Comparison of ENCODE assay signal across 22 cellular contexts in the genomic region with DNA sequence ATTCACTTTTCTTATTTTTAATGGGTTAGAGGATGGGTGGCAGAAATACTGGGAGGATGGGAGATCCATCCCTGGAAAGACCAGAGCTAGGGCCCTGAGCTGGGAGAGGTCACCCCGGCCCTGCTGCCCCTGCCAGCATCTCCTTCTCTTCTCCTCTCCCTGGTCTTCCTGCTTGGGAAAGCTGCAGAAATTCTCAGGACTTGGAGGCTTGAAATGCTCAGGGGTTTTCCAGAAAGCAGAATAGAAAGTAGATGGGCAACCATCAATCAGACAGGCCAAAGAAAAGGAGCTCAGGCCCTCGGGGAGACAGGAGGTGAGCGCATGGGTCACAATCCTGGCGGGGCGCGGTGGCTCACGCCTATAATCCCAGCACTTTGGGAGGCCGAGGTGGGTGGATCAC. TPM values are rescaled to one million over a fixed set of nuclear protein-coding genes. Genes with fewer than 3 reads are reported as not detected.
DNase-seq lines count a peak whose midpoint lies in the region; ATAC-seq, FAIRE-seq and TF ChIP-seq lines count a peak whose summit lies in the region.
"Had no signal": no experiment of that assay in that cellular context is flagged by ENCODE, and none has a peak within 500 bp of the region (broad histone marks: within the 10 kb centered on the region; RNA-seq: fewer than 3 reads in every experiment).

No MANE protein-coding gene starts in this region.

- no peak for TF ChIP-seq EP300 in suprapubic skin (IDR thresholded peaks at IDR 0.05)

- ATAC-seq in activated T-helper 17 cell treated with anti-CD3 and anti-CD28 coated beads, Interleukin-2, amount 50 U/mL, for 72 hours (replicated peaks), result no peak
- no peak for ATAC-seq in natural killer cell treated with Interleukin-12 subunit alpha and Interleukin-12 subunit beta and Interleukin-15 and Interleukin-18, amount 100 ng/mL, for 72 hours
- ATAC-seq in GM19351 (IDR thresholded peaks at IDR 0.05; ENCODE audit: unreplicated experiment), result no peak
- ATAC-seq: foreskin keratinocyte had no signal

- H3K27me3 Mint-ChIP-seq in T-helper 1 cell treated with Interleukin-12 subunit alpha and Interleukin-12 subunit beta and Interleukin-4 antibody, amounts not matched to agents 30 μg/mL and 1 μg/mL, for 36 hours (ENCODE audit: low read depth), result no peaks in the 10 kb centered on the region
- H3K27me3 Mint-ChIP-seq in activated T-helper 17 cell treated with anti-CD3 and anti-CD28 coated beads, Interleukin-2, amount 50 U/mL, for 72 hours, result no peaks in the 10 kb centered on the region
- H3K27me3 Mint-ChIP-seq in natural killer cell treated with Interleukin-12 subunit alpha and Interleukin-12 subunit beta and Interleukin-15 and Interleukin-18, amount 100 ng/mL, for 72 hours, result no peaks in the 10 kb centered on the region

- DNase-seq in T-helper 1 cell (no peak), GM18507 (ENCODE audit: extremely low spot score, insufficient read length, low read depth) (no peak), suprapubic skin (ENCODE audit: low spot score in 2 of 2) (no peak), inferior parietal cortex (ENCODE audit: extremely low spot score) (no peak)
- no peak for DNase-seq in natural killer cell treated with Interleukin-12 subunit alpha and Interleukin-12 subunit beta and Interleukin-15 and Interleukin-18, amount 100 ng/mL, for 72 hours (ENCODE audit: low spot score)
- DNase-seq: amniotic stem cell, foreskin keratinocyte, Kasumi-1, NCI-H1436 treated with DMSO at 0.1 percent for 48 hours, OCI-M1, retina had no signal

- peak; percentile 65 for FAIRE-seq in GM18507 (lab: Jason Lieb, UNC)

- H3K27ac Mint-ChIP-seq in T-helper 1 cell treated with Interleukin-12 subunit alpha and Interleukin-12 subunit beta and Interleukin-4 antibody, amounts not matched to agents 30 μg/mL and 1 μg/mL, for 36 hours, result peak overlapping the region; percentile 94
- H3K27ac Mint-ChIP-seq in activated T-helper 17 cell treated with anti-CD3 and anti-CD28 coated beads, Interleukin-2, amount 50 U/mL, for 72 hours, result peak overlapping the region; percentile 88
- H3K27ac Mint-ChIP-seq in natural killer cell treated with Interleukin-12 subunit alpha and Interleukin-12 subunit beta and Interleukin-15 and Interleukin-18, amount 100 ng/mL, for 72 hours, result peak overlapping the region; percentile 95 to 98

- no peak overlapping the region for H3K4me3 ChIP-seq in suprapubic skin
- H3K4me3 ChIP-seq: thoracic aorta had no signal

- peak overlapping the region; percentile 45 for H3K4me3 Mint-ChIP-seq in T-helper 1 cell treated with Interleukin-12 subunit alpha and Interleukin-12 subunit beta and Interleukin-4 antibody, amounts not matched to agents 30 μg/mL and 1 μg/mL, for 36 hours
- peak overlapping the region; percentile 68 for H3K4me3 Mint-ChIP-seq in activated T-helper 17 cell treated with anti-CD3 and anti-CD28 coated beads, Interleukin-2, amount 50 U/mL, for 72 hours
- peak overlapping the region; percentile 83 for H3K4me3 Mint-ChIP-seq in natural killer cell treated with Interleukin-12 subunit alpha and Interleukin-12 subunit beta and Interleukin-15 and Interleukin-18, amount 100 ng/mL, for 72 hours
- H3K4me3 Mint-ChIP-seq: CD14-positive monocyte, nephron had no signal

- 92% methylated on average over 8 of the region's 8 CpGs for WGBS in suprapubic skin

- no peaks in the 10 kb centered on the region for H3K9me3 Mint-ChIP-seq in T-helper 1 cell treated with Interleukin-12 subunit alpha and Interleukin-12 subunit beta and Interleukin-4 antibody, amounts not matched to agents 30 μg/mL and 1 μg/mL, for 36 hours
- no peaks in the 10 kb centered on the region for H3K9me3 Mint-ChIP-seq in activated T-helper 17 cell treated with anti-CD3 and anti-CD28 coated beads, Interleukin-2, amount 50 U/mL, for 72 hours
- no peaks in the 10 kb centered on the region for H3K9me3 Mint-ChIP-seq in natural killer cell treated with Interleukin-12 subunit alpha and Interleukin-12 subunit beta and Interleukin-15 and Interleukin-18, amount 100 ng/mL, for 72 hours
- H3K9me3 Mint-ChIP-seq: CD14-positive monocyte, nephron had no signal

- H3K4me1 Mint-ChIP-seq in T-helper 1 cell treated with Interleukin-12 subunit alpha and Interleukin-12 subunit beta and Interleukin-4 antibody, amounts not matched to agents 30 μg/mL and 1 μg/mL, for 36 hours (ENCODE audit: low read depth), result peaks cover 60% of the 10 kb centered on the region
- H3K4me1 Mint-ChIP-seq in activated T-helper 17 cell treated with anti-CD3 and anti-CD28 coated beads, Interleukin-2, amount 50 U/mL, for 72 hours, result peaks cover 18% of the 10 kb centered on the region
- peaks cover 70 to 74% of the 10 kb centered on the region in 2 donors for H3K4me1 Mint-ChIP-seq in natural killer cell treated with Interleukin-12 subunit alpha and Interleukin-12 subunit beta and Interleukin-15 and Interleukin-18, amount 100 ng/mL, for 72 hours (ENCODE audit: low read depth in 2 of 2)

- H3K27me3 ChIP-seq in suprapubic skin, result no peaks in the 10 kb centered on the region
- H3K27me3 ChIP-seq: foreskin keratinocyte had no signal

- H3K9me3 ChIP-seq in suprapubic skin, result no peaks in the 10 kb centered on the region
- H3K9me3 ChIP-seq: thoracic aorta had no signal

- peaks cover 13% of the 10 kb centered on the region for H3K4me1 ChIP-seq in suprapubic skin

- TF ChIP-seq POLR2A in suprapubic skin (IDR thresholded peaks at IDR 0.05), result no peak

- H3K36me3 Mint-ChIP-seq in T-helper 1 cell treated with Interleukin-12 subunit alpha and Interleukin-12 subunit beta and Interleukin-4 antibody, amounts not matched to agents 30 μg/mL and 1 μg/mL, for 36 hours (ENCODE audit: low read depth), result peaks cover 3% of the 10 kb centered on the region
- H3K36me3 Mint-ChIP-seq in activated T-helper 17 cell treated with anti-CD3 and anti-CD28 coated beads, Interleukin-2, amount 50 U/mL, for 72 hours (ENCODE audit: low read depth), result no peaks in the 10 kb centered on the region
- H3K36me3 Mint-ChIP-seq in natural killer cell treated with Interleukin-12 subunit alpha and Interleukin-12 subunit beta and Interleukin-15 and Interleukin-18, amount 100 ng/mL, for 72 hours, result no peaks in the 10 kb centered on the region
- H3K36me3 Mint-ChIP-seq: CD14-positive monocyte had no signal

- TF ChIP-seq CTCF in suprapubic skin (IDR thresholded peaks at IDR 0.05), result no peak

- no peaks in the 10 kb centered on the region for H3K36me3 ChIP-seq in suprapubic skin
- H3K36me3 ChIP-seq: thoracic aorta had no signal

- H3K27ac ChIP-seq in suprapubic skin, result no peak overlapping the region
- H3K27ac ChIP-seq: 22Rv1, foreskin keratinocyte, thoracic aorta had no signal

RNA-seq across cellular contexts. Expression of a gene that starts 1.5 kb away (rescaled TPM):
- 10 to 100 TPM; 20.6 to 33.0 TPM for total RNA-seq in activated T-helper 17 cell treated with anti-CD3 and anti-CD28 coated beads, Interleukin-2, amount 50 U/mL, for 72 hours
- total RNA-seq in natural killer cell treated with Interleukin-12 subunit alpha and Interleukin-12 subunit beta and Interleukin-15 and Interleukin-18, amount 100 ng/mL, for 72 hours, result 1 to 10 TPM; 6.2 to 6.9 TPM
- under 1 TPM in 1 of 4 donors, not detected in 3; 0.52 TPM for total RNA-seq in suprapubic skin
- total RNA-seq: cerebellum, Daoy, liver, NCI-H460 had no signal

RNA-seq across cellular contexts. Expression of a gene that starts 21.5 kb away (rescaled TPM):
- 10 to 100 TPM; 68.3 to 72.6 TPM for total RNA-seq in activated T-helper 17 cell treated with anti-CD3 and anti-CD28 coated beads, Interleukin-2, amount 50 U/mL, for 72 hours
- total RNA-seq in natural killer cell treated with Interleukin-12 subunit alpha and Interleukin-12 subunit beta and Interleukin-15 and Interleukin-18, amount 100 ng/mL, for 72 hours, result 100 to 1,000 TPM; 105 to 169 TPM
- total RNA-seq in suprapubic skin, result 1 to 10 TPM in 2 of 4 donors, under 1 TPM in 2; 0.45 to 5.2 (median 1.5) TPM

RNA-seq across cellular contexts. Expression of a gene that starts 53.9 kb away (rescaled TPM):
- 10 to 100 TPM; 21.5 to 82.9 TPM for total RNA-seq in activated T-helper 17 cell treated with anti-CD3 and anti-CD28 coated beads, Interleukin-2, amount 50 U/mL, for 72 hours
- 10 to 100 TPM in 1 of 2 donors, 1 to 10 TPM in 1; 4.9 to 11.1 TPM for total RNA-seq in natural killer cell treated with Interleukin-12 subunit alpha and Interleukin-12 subunit beta and Interleukin-15 and Interleukin-18, amount 100 ng/mL, for 72 hours
- 100 to 1,000 TPM in 1 of 4 donors, 10 to 100 TPM in 3; 38.1 to 126 (median 56.3) TPM for total RNA-seq in suprapubic skin

RNA-seq across cellular contexts. Expression of a gene that starts 57.9 kb away (rescaled TPM):
- total RNA-seq in activated T-helper 17 cell treated with anti-CD3 and anti-CD28 coated beads, Interleukin-2, amount 50 U/mL, for 72 hours, result 10 to 100 TPM; 20.4 to 32.5 TPM
- 10 to 100 TPM; 21.7 to 31.6 TPM for total RNA-seq in natural killer cell treated with Interleukin-12 subunit alpha and Interleukin-12 subunit beta and Interleukin-15 and Interleukin-18, amount 100 ng/mL, for 72 hours
- total RNA-seq in suprapubic skin, result 1 to 10 TPM in 2 of 4 donors, under 1 TPM in 1, not detected in 1; 0.57 to 2.0 (median 1.4) TPM

Comparison
In these comparisons a context has a peak if more than half of its experiments do, and no peak if none do; other contexts are left out.
1. RNA of a gene that starts 21.5 kb away (total RNA-seq): 105 to 169 TPM in natural killer cell treated with Interleukin-12 subunit alpha and Interleukin-12 subunit beta and Interleukin-15 and Interleukin-18, amount 100 ng/mL, for 72 hours and 68.3 to 72.6 TPM in activated T-helper 17 cell treated with anti-CD3 and anti-CD28 coated beads, Interleukin-2, amount 50 U/mL, for 72 hours; 0.45 to 5.2 TPM in suprapubic skin; every median in the first group is over 10 times any median in the second.
2. Peak in every context shown above with its lines, with median percentiles within 50 percentile points of each other: H3K27ac Mint-ChIP-seq and H3K4me3 Mint-ChIP-seq.